8 cellular contexts compared by ENCODE assay signal in genomic region chr11:6319001-6319878, GRCh38. TPM values are rescaled to one million over a fixed set of nuclear protein-coding genes. Genes with fewer than 3 reads are reported as not detected.
DNase-seq lines count a peak whose midpoint lies in the region; ATAC-seq, FAIRE-seq and TF ChIP-seq lines count a peak whose summit lies in the region.

No MANE protein-coding gene starts in this region.

- TF ChIP-seq EP300 in A549 (IDR thresholded peaks at IDR 0.05) = no peak

- DNase-seq in A549 (ENCODE audit: low read depth in 1 of 2, low spot score in 1 of 2) (peak in 1 of 2 experiments; percentile 6), HTR-8/SVneo (ENCODE audit: insufficient read length, low spot score) (peak; percentile 18), mesothelial cell of epicardium (ENCODE audit: low spot score in 2 of 2, unreplicated experiment in 2 of 2) (peak in 1 of 2 experiments; percentile 48), NCI-H446 treated with DMSO at 0.1 percent for 48 hours (lab: John Stamatoyannopoulos, UW) (no peak), BE2C (no peak), MM.1S (no peak)

- peaks cover 21% of the 10 kb centered on the region for H3K27me3 Mint-ChIP-seq in mesothelial cell of epicardium (ENCODE audit: low read depth)

- WGBS in A549 (ENCODE audit: missing lambda C conversion rate) = 54% methylated on average over 41 of the region's 47 CpGs

- CTCF ChIA-PET in A549 (lab: Yijun Ruan, JAX) = interaction anchor here (0.7 to 2.4 kb wide), 10 partner anchors 19 to 327 kb away, joined by 3 to 14 read pairs (median 4); no protein-coding TSS in a partner anchor

- no peaks in the 10 kb centered on the region for H3K9me2 ChIP-seq in MM.1S (replicated peaks; ENCODE audit: insufficient read depth, low read length)

- no peaks in the 10 kb centered on the region for H3K36me3 Mint-ChIP-seq in mesothelial cell of epicardium

- H3K4me3 ChIP-seq in A549 (peak overlapping the region; percentile 54), duodenal mucosa (ENCODE audit: low read depth in 1 of 2, low read length in 2 of 2) (peak overlapping the region; percentile 67 to 75), BE2C (ENCODE audit: low read depth, low read length) (no peak overlapping the region), MM.1S (ENCODE audit: low read length) (no peak overlapping the region)

- H3K9me3 ChIP-seq in A549 = no peaks in the 10 kb centered on the region
- H3K9me3 ChIP-seq in duodenal mucosa (ENCODE audit: control insufficient read depth in 1 of 2, low read length in 2 of 2) = no peaks in the 10 kb centered on the region
- H3K9me3 ChIP-seq in BE2C = no peaks in the 10 kb centered on the region
- no peaks in the 10 kb centered on the region for H3K9me3 ChIP-seq in MM.1S (replicated peaks; ENCODE audit: insufficient read depth, low read length)

- H3K36me3 ChIP-seq in duodenal mucosa (ENCODE audit: control insufficient read depth in 1 of 2, insufficient read depth in 2 of 2, low read length in 2 of 2) (no peaks in the 10 kb centered on the region), BE2C (no peaks in the 10 kb centered on the region), MM.1S (replicated peaks; ENCODE audit: insufficient read depth, low read length) (no peaks in the 10 kb centered on the region)

- H3F3A ChIP-seq in MM.1S (ENCODE audit: insufficient read depth, low read length) = no peaks in the 10 kb centered on the region

- no peak overlapping the region for H2AFZ ChIP-seq in MM.1S (ENCODE audit: low read length)

- H3K4me1 ChIP-seq in A549 (peaks cover 15% of the 10 kb centered on the region; the same call in 2 of the 3 replicates), duodenal mucosa (ENCODE audit: control insufficient read depth in 1 of 2, insufficient read depth in 2 of 2, low read length in 2 of 2) (peaks cover 8 to 18% of the 10 kb centered on the region in 2 donors), BE2C (no peaks in the 10 kb centered on the region), MM.1S (ENCODE audit: low read length) (no peaks in the 10 kb centered on the region)

- no peak for TF ChIP-seq RAD21 in A549 (conservative IDR thresholded peaks at IDR 0.05 in 1 of 2, IDR thresholded peaks at IDR 0.05 in 1 of 2)

- H3K4me2 ChIP-seq in A549 (peak overlapping the region; percentile 91), MM.1S (ENCODE audit: low read depth, low read length) (no peak overlapping the region)

- H3K4me1 Mint-ChIP-seq in mesothelial cell of epicardium = peaks cover 40% of the 10 kb centered on the region

- TF ChIP-seq CTCF in A549 (IDR thresholded peaks at IDR 0.05) (no peak), mesothelial cell of epicardium (IDR thresholded peaks at IDR 0.05; ENCODE audit: unreplicated experiment) (no peak), BE2C (IDR thresholded peaks at IDR 0.05; ENCODE audit: low read depth, low read length) (no peak), MM.1S (IDR thresholded peaks at IDR 0.05; ENCODE audit: low read length) (no peak)

- H3K27ac Mint-ChIP-seq in mesothelial cell of epicardium = peak overlapping the region; percentile 86

- H3K9ac ChIP-seq in duodenal mucosa (ENCODE audit: low read depth in 1 of 2, low read length in 2 of 2) (peak overlapping the region; percentile 49 to 71), MM.1S (ENCODE audit: low read length) (no peak overlapping the region)

- TF ChIP-seq POLR2A in A549 (IDR thresholded peaks at IDR 0.05; ENCODE audit: low read length) = no peak

- H3K79me2 ChIP-seq in MM.1S (ENCODE audit: low read length) = no peaks in the 10 kb centered on the region

- H4K20me1 ChIP-seq in MM.1S (ENCODE audit: insufficient read depth, low read length) = no peaks in the 10 kb centered on the region

- H3K9me3 Mint-ChIP-seq in mesothelial cell of epicardium = no peaks in the 10 kb centered on the region

- ATAC-seq in A549 = peak; percentile 37 to 42
- no peak for ATAC-seq in HG03139 (IDR thresholded peaks at IDR 0.05; ENCODE audit: unreplicated experiment)

- POLR2A ChIA-PET in A549 (lab: Yijun Ruan, JAX) = interaction anchor here (0.7 to 2.0 kb wide), 9 partner anchors 14 to 84 kb away, joined by 3 to 12 read pairs (median 4); partner anchors contain the start of genes CNGA4 and FHIP1B

- peak overlapping the region; percentile 77 for H3K4me3 Mint-ChIP-seq in mesothelial cell of epicardium

- H3K27me3 ChIP-seq in duodenal mucosa (ENCODE audit: control insufficient read depth in 1 of 2, insufficient read depth in 2 of 2, low read length in 2 of 2) (no peaks in the 10 kb centered on the region), BE2C (no peaks in the 10 kb centered on the region), MM.1S (replicated peaks; ENCODE audit: insufficient read depth, low read length) (no peaks in the 10 kb centered on the region)

- FAIRE-seq in A549 (lab: Jason Lieb, UNC) (no peak), HTR-8/SVneo (lab: Jason Lieb, UNC) (peak; percentile 40)

- H3K27ac ChIP-seq in A549 = peak overlapping the region; percentile 81 to 93
- H3K27ac ChIP-seq in duodenal mucosa (ENCODE audit: low read depth, low read length) = peak overlapping the region; percentile 75
- H3K27ac ChIP-seq in MM.1S (ENCODE audit: low read length) = no peak overlapping the region

TF ChIP-seq in A549, 52 proteins besides CTCF, POLR2A, EP300 and RAD21:
- TF ChIP-seq FOXS1 (CRISPR knock-in tag; IDR thresholded peaks at IDR 0.05) = no peak
- no peak for TF ChIP-seq JUNB (IDR thresholded peaks at IDR 0.05)
- no peak for TF ChIP-seq SREBF2 (IDR thresholded peaks at IDR 0.05)
- no peak for TF ChIP-seq ZSCAN20 (CRISPR knock-in tag; IDR thresholded peaks at IDR 0.05)
- TF ChIP-seq ZC3H11A (IDR thresholded peaks at IDR 0.05) = no peak

RNA-seq across cellular contexts. Expression of gene CAVIN3, which starts 1.1 kb away (rescaled TPM):
- 5.2 and 6.0 TPM in 2 replicates for polyA plus RNA-seq in A549 (2011; rRNA removed)
- polyA plus RNA-seq in A549 (2012; cell fraction: cytosol; rRNA removed) = 18.9 and 23.3 TPM in 2 replicates
- 23.4 and 30.6 TPM in 2 replicates for polyA plus RNA-seq in A549 (2012; cell fraction: nucleus; rRNA removed)
- 15.9 to 26.7 TPM (median 22.9 TPM) in 3 replicates for polyA plus RNA-seq in A549 (2017; fragmentation: RNase III; extraction: RNeasy Plus Mini Kit Qiagen cat#74134 plus additional on column Dnase treatment)
- 2.0 and 2.1 TPM in 2 replicates for polyA minus RNA-seq in A549 (2011; rRNA and poly(A)+ RNA removed)
- 15.3 to 16.4 TPM (median 16.3 TPM) in 3 replicates for total RNA-seq in mesothelial cell of epicardium
- not detected for polyA plus RNA-seq in BE2C (2012; ENCODE audit: insufficient read depth, insufficient read length, low read depth)

RNA-seq across cellular contexts. Expression of gene CCKBR, which starts 59.6 kb away (rescaled TPM):
- polyA plus RNA-seq in A549 (2011; rRNA removed) (not detected in 2 replicates), A549 (2017; fragmentation: RNase III; extraction: RNeasy Plus Mini Kit Qiagen cat#74134 plus additional on column Dnase treatment) (not detected in 3 replicates)
- not detected in 2 replicates for polyA plus RNA-seq in A549 (2012; cell fraction: cytosol; rRNA removed)
- polyA plus RNA-seq in A549 (2012; cell fraction: nucleus; rRNA removed) = 0.07 TPM in 1 of 2 replicates, not detected in the other
- polyA minus RNA-seq in A549 (2011; rRNA and poly(A)+ RNA removed) = not detected in 2 replicates
- total RNA-seq in mesothelial cell of epicardium = 3.7 to 4.6 TPM (median 3.8 TPM) in 3 replicates
- not detected for polyA plus RNA-seq in BE2C (2012; ENCODE audit: insufficient read depth, insufficient read length, low read depth)

Comparison
In these comparisons a context has a peak if more than half of its experiments do, and no peak if none do; other contexts are left out.
1. H3K4me3 ChIP-seq: peak in A549 (single experiment) and duodenal mucosa (2 of 2); none in BE2C (single experiment) and MM.1S (single experiment).